In genomic region chr6:119736680-119737079, GRCh38 we compare ENCODE assay signal across 17 cellular contexts.
"Had no signal": no experiment of that assay in that cellular context is flagged by ENCODE, and none has a peak within 500 bp of the region (broad histone marks: within the 10 kb centered on the region; RNA-seq: fewer than 3 reads in every experiment).

No MANE protein-coding gene starts in this region.

- ATAC-seq: heart left ventricle; left lobe of liver; naive thymus-derived CD8-positive, alpha-beta T cell; right cardiac atrium; stimulated activated effector memory CD8-positive, alpha-beta T cell treated with anti-CD3 and anti-CD28 coated beads, Interleukin-12 subunit alpha, Interleukin-12 subunit beta, amount 100 ng/mL, for 72 hours; stimulated activated naive CD8-positive, alpha-beta T cell treated with anti-CD3 and anti-CD28 coated beads, Interleukin-15, Interleukin-2, amounts not matched to agents 100 U/mL and 50 U/mL, for 24 hours had no signal

- H3K9me3 ChIP-seq: heart left ventricle, ovary, suprapubic skin, thyroid gland, upper lobe of left lung, uterus had no signal

- H3K27ac ChIP-seq: heart left ventricle, ovary, suprapubic skin, thyroid gland, upper lobe of left lung, uterus had no signal

- H3K4me3 ChIP-seq: heart left ventricle, ovary, suprapubic skin, thyroid gland, upper lobe of left lung, uterus had no signal

- DNase-seq: foreskin melanocyte; heart left ventricle; mammary epithelial cell; naive thymus-derived CD8-positive, alpha-beta T cell; ovary; right cardiac atrium; small intestine; stimulated activated CD4-positive, alpha-beta T cell treated with anti-CD3 and anti-CD28 coated beads, Interleukin-2, amount 100 ng/mL, for 48 hours; stimulated activated CD8-positive, alpha-beta memory T cell treated with anti-CD3 and anti-CD28 coated beads, Interleukin-4, amount 100 ng/mL, for 48 hours; stimulated activated naive CD8-positive, alpha-beta T cell treated with anti-CD3 and anti-CD28 coated beads, Interleukin-15, Interleukin-2, amounts not matched to agents 100 U/mL and 50 U/mL, for 24 hours; thyroid gland; upper lobe of left lung; uterus had no signal

- H3K27me3 ChIP-seq: heart left ventricle, ovary, suprapubic skin, thyroid gland, upper lobe of left lung, uterus had no signal

- H3K4me1 ChIP-seq: heart left ventricle, suprapubic skin, thyroid gland, upper lobe of left lung, uterus had no signal

- FAIRE-seq: islet of Langerhans, small intestine had no signal

- H3K36me3 ChIP-seq: heart left ventricle, ovary, suprapubic skin, thyroid gland, upper lobe of left lung, uterus had no signal
